ENCODE assay signal across 10 cellular contexts in genomic region chr14:105700622-105701288, GRCh38.
DNase-seq lines count a peak whose midpoint lies in the region; ATAC-seq and TF ChIP-seq lines count a peak whose summit lies in the region.
"Had no signal": no experiment of that assay in that cellular context is flagged by ENCODE, and none has a peak within 500 bp of the region (broad histone marks: within the 10 kb centered on the region; RNA-seq: fewer than 3 reads in every experiment).

No MANE protein-coding gene starts in this region.

- H3K9me3 ChIP-seq in Karpas-422 (ENCODE audit: low read length) (no peaks in the 10 kb centered on the region), sigmoid colon (no peaks in the 10 kb centered on the region), testis (no peaks in the 10 kb centered on the region)

- H4K20me1 ChIP-seq in Karpas-422 (ENCODE audit: insufficient read depth, low read depth, low read length) = no peaks in the 10 kb centered on the region

- peak overlapping the region; percentile 52 for H3K4me3 ChIP-seq in Karpas-422 (ENCODE audit: low read length)
- no peak overlapping the region for H3K4me3 ChIP-seq in sigmoid colon
- H3K4me3 ChIP-seq in testis = no peak overlapping the region

- H3K27ac ChIP-seq in Karpas-422 (ENCODE audit: low read length) = peak overlapping the region; percentile 97
- H3K27ac ChIP-seq in sigmoid colon = no peak overlapping the region
- H3K27ac ChIP-seq in testis = no peak overlapping the region

- H3K4me1 ChIP-seq in Karpas-422 (ENCODE audit: low read length) (peaks cover 59% of the 10 kb centered on the region), sigmoid colon (no peaks in the 10 kb centered on the region), testis (no peaks in the 10 kb centered on the region)

- ATAC-seq in GM21619 (IDR thresholded peaks at IDR 0.05; ENCODE audit: unreplicated experiment) = peak; percentile 41
- ATAC-seq: effector memory CD8-positive, alpha-beta T cell had no signal

- TF ChIP-seq POLR2A in sigmoid colon (IDR thresholded peaks at IDR 0.05) = no peak
- TF ChIP-seq POLR2A in testis (IDR thresholded peaks at IDR 0.05) = no peak

- peak overlapping the region; percentile 83 for H3K9ac ChIP-seq in Karpas-422 (ENCODE audit: low read length)

- TF ChIP-seq CTCF in sigmoid colon (IDR thresholded peaks at IDR 0.05) (no peak), testis (IDR thresholded peaks at IDR 0.05) (no peak)

- H2AFZ ChIP-seq in Karpas-422 (ENCODE audit: low read length) = no peak overlapping the region

- H3K4me2 ChIP-seq in Karpas-422 (ENCODE audit: low read depth, low read length, poor library complexity, severe bottlenecking) = peak overlapping the region; percentile 75

- no peaks in the 10 kb centered on the region for H3K79me2 ChIP-seq in Karpas-422 (ENCODE audit: low read length)

- no peaks in the 10 kb centered on the region for H3K36me3 ChIP-seq in Karpas-422 (ENCODE audit: insufficient read depth, low read length)
- H3K36me3 ChIP-seq in sigmoid colon = no peaks in the 10 kb centered on the region
- no peaks in the 10 kb centered on the region for H3K36me3 ChIP-seq in testis (ENCODE audit: low read depth, missing control alignments)

- H3K27me3 ChIP-seq in Karpas-422 (ENCODE audit: low read length) = no peaks in the 10 kb centered on the region
- no peaks in the 10 kb centered on the region for H3K27me3 ChIP-seq in sigmoid colon
- H3K27me3 ChIP-seq in testis = no peaks in the 10 kb centered on the region

- no peaks in the 10 kb centered on the region for H3K9me2 ChIP-seq in Karpas-422 (replicated peaks; ENCODE audit: insufficient read depth, low read length)

- peak; percentile 20 for DNase-seq in activated CD4-positive, alpha-beta T cell treated with anti-CD3 and anti-CD28 coated beads for 48 hours
- DNase-seq in activated CD4-positive, alpha-beta T cell treated with anti-CD3 and anti-CD28 coated beads, Interleukin-2, amount 50 U/mL, for 4 hours = no peak
- DNase-seq in Karpas-422 (peak; percentile 93), sigmoid colon (peak; percentile 40), testis (no peak), NCI-H2196 (lab: John Stamatoyannopoulos, UW; ENCODE audit: unreplicated experiment) (no peak)
- no peak for DNase-seq in stimulated activated CD4-positive, alpha-beta T cell treated with anti-CD3 and anti-CD28 coated beads, Interleukin-15, amount 100 ng/mL, for 24 hours
- DNase-seq: effector memory CD8-positive, alpha-beta T cell; stimulated activated CD8-positive, alpha-beta memory T cell treated with anti-CD3 and anti-CD28 coated beads, Interleukin-4, amount 100 ng/mL, for 48 hours had no signal

- TF ChIP-seq EP300 in sigmoid colon (IDR thresholded peaks at IDR 0.05) = no peak

- intact Hi-C loops in sigmoid colon (cut with DNase I) = loop anchor here (5.0 kb wide), 1 partner anchor 118 kb away; no protein-coding TSS in a partner anchor
- intact Hi-C loops in testis (cut with DNase I; ENCODE audit: low total_unique reads) = no loop called here

- WGBS in sigmoid colon, 2 donors = 54 to 70% methylated on average over 7 of the region's 7 CpGs
- 82 to 89% methylated on average over 5 to 7 of the region's 7 CpGs for WGBS in testis, 2 donors

Comparison
In these comparisons a context has a peak if more than half of its experiments do, and no peak if none do; other contexts are left out.
1. DNase-seq: peak in activated CD4-positive, alpha-beta T cell treated with anti-CD3 and anti-CD28 coated beads for 48 hours (single experiment), Karpas-422 (single experiment) and sigmoid colon (single experiment); none in activated CD4-positive, alpha-beta T cell treated with anti-CD3 and anti-CD28 coated beads, Interleukin-2, amount 50 U/mL, for 4 hours (0 of 2), stimulated activated CD4-positive, alpha-beta T cell treated with anti-CD3 and anti-CD28 coated beads, Interleukin-15, amount 100 ng/mL, for 24 hours (single experiment), testis (single experiment) and NCI-H2196 (single experiment).